1 cellular context compared by ENCODE assay signal in genomic region chr16:27364493-27365141, GRCh38.
TF ChIP-seq lines count a peak whose summit lies in the region.

No MANE protein-coding gene starts in this region.

TF ChIP-seq in HepG2, 621 proteins besides CTCF, POLR2A, EP300 and RAD21 (continued from another document and continues in another):
- TF ChIP-seq, protein P1, sequence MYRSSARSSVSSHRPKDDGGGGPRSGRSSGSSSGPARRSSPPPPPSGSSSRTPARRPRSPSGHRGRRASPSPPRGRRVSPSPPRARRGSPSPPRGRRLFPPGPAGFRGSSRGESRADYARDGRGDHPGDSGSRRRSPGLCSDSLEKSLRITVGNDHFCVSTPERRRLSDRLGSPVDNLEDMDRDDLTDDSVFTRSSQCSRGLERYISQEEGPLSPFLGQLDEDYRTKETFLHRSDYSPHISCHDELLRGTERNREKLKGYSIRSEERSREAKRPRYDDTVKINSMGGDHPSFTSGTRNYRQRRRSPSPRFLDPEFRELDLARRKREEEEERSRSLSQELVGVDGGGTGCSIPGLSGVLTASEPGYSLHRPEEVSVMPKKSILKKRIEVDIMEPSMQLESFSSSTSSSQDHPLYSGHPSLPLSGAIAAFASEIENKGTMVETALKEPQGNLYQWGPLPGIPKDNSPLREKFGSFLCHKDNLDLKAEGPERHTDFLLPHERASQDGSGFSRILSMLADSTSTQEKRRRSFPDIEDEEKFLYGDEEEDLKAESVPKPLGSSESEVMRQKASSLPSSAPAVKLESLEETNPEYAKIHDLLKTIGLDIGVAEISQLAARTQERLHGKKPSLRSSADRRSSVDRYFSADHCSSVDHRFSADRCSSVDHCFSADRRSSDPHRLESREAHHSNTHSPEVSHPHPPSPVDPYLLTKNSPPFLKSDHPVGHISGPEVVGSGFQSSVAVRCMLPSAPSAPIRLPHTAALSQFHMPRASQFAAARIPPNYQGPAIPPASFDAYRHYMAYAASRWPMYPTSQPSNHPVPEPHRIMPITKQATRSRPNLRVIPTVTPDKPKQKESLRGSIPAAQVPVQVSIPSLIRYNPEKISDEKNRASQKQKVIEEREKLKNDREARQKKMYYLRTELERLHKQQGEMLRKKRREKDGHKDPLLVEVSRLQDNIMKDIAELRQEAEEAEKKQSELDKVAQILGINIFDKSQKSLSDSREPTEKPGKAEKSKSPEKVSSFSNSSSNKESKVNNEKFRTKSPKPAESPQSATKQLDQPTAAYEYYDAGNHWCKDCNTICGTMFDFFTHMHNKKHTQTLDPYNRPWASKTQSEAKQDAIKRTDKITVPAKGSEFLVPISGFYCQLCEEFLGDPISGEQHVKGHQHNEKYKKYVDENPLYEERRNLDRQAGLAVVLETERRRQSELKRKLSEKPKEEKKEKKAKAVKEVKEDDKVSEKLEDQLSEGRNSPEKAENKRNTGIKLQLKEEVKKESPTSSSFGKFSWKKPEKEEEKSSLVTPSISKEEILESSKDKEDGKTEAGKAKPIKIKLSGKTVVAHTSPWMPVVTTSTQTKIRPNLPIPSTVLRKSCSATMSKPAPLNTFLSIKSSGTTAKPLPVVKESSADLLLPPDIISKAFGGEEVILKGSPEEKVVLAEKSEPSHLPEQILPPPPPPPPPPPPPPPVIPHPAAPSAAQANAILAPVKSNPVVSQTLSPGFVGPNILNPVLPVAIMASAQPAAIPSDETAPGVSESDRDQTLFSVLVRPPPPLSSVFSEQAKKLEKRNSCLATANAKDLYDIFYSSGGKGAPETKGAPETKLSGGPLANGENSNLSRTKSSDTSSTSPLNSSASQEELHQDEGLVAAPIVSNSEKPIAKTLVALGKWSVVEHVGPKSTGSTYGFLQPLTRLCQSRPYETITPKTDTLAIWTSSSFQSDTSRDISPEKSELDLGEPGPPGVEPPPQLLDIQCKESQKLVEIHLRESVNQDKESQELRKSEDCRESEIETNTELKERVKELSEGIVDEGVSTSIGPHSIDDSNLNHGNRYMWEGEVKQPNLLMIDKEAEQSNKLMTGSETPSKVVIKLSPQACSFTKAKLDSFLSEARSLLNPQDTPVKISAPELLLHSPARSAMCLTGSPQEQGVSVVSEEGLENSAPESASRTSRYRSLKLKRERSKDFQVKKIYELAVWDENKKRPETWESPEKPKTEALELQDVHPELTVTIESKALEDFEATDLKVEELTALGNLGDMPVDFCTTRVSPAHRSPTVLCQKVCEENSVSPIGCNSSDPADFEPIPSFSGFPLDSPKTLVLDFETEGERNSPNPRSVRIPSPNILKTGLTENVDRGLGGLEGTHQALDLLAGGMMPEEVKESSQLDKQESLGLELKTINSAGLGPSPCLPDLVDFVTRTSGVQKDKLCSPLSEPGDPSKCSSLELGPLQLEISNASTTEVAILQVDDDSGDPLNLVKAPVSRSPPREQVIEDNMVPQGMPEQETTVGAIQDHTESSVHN (CRISPR knock-in tag; IDR thresholded peaks at IDR 0.05) = 0 out of 2 replicates have a peak, but pooled peaks have one; percentile 5
- TF ChIP-seq STAT5B (CRISPR knock-in tag; IDR thresholded peaks at IDR 0.05) (no peak), ZBTB7B (CRISPR knock-in tag; IDR thresholded peaks at IDR 0.05) (peak; percentile 88), DZIP1 (CRISPR knock-in tag; IDR thresholded peaks at IDR 0.05) (no peak), ZNF256 (CRISPR knock-in tag; conservative IDR thresholded peaks at IDR 0.05) (no peak; the same call in 1 of the 2 replicates), ZBTB20 (CRISPR knock-in tag; IDR thresholded peaks at IDR 0.05; ENCODE audit: borderline replicate concordance, low read depth) (no peak), KLF15 (CRISPR knock-in tag; IDR thresholded peaks at IDR 0.05; ENCODE audit: borderline replicate concordance) (no peak), ZFP1 (CRISPR knock-in tag; IDR thresholded peaks at IDR 0.05) (peak; percentile 71; the same call in 1 of the 2 replicates), ZNF501 (CRISPR knock-in tag; IDR thresholded peaks at IDR 0.05) (no peak), ZNF589 (CRISPR knock-in tag; conservative IDR thresholded peaks at IDR 0.05) (peak; percentile 62; the same call in 1 of the 2 replicates), MAZ (IDR thresholded peaks at IDR 0.05; ENCODE audit: borderline replicate concordance, low read depth, low read length) (no peak), MAZ (CRISPR knock-in tag; IDR thresholded peaks at IDR 0.05; ENCODE audit: low read depth) (no peak), EED (CRISPR knock-in tag; IDR thresholded peaks at IDR 0.05) (no peak), KDM3A (CRISPR knock-in tag; IDR thresholded peaks at IDR 0.05; ENCODE audit: low read depth) (no peak), RELA (CRISPR knock-in tag; IDR thresholded peaks at IDR 0.05) (peak; percentile 52; the same call in 1 of the 2 replicates), MYC (CRISPR knock-in tag; IDR thresholded peaks at IDR 0.05; ENCODE audit: borderline replicate concordance) (peak; percentile 28; the same call in 1 of the 2 replicates), NFE2L2 (IDR thresholded peaks at IDR 0.05; ENCODE audit: low read length) (no peak), PHF5A (CRISPR knock-in tag; IDR thresholded peaks at IDR 0.05; ENCODE audit: low read depth, unreplicated experiment) (no peak), ZNF446 (CRISPR knock-in tag; IDR thresholded peaks at IDR 0.05) (no peak), NONO (IDR thresholded peaks at IDR 0.05) (no peak), NONO (CRISPR knock-in tag; conservative IDR thresholded peaks at IDR 0.05) (peak; percentile 86), ZNF841 (CRISPR knock-in tag; IDR thresholded peaks at IDR 0.05; ENCODE audit: borderline replicate concordance) (no peak), SP1 (IDR thresholded peaks at IDR 0.05) (no peak), SP1 (CRISPR knock-in tag; IDR thresholded peaks at IDR 0.05) (peak; percentile 71; the same call in 1 of the 2 replicates), ZNF607 (CRISPR knock-in tag; IDR thresholded peaks at IDR 0.05; ENCODE audit: borderline replicate concordance) (no peak), PLSCR1 (CRISPR knock-in tag; IDR thresholded peaks at IDR 0.05; ENCODE audit: borderline replicate concordance) (no peak), ZBTB14 (CRISPR knock-in tag; IDR thresholded peaks at IDR 0.05) (no peak), ZNF30 (CRISPR knock-in tag; IDR thresholded peaks at IDR 0.05) (no peak), ZNF484 (CRISPR knock-in tag; IDR thresholded peaks at IDR 0.05; ENCODE audit: borderline replicate concordance, low read depth) (no peak), ZNF564 (CRISPR knock-in tag; IDR thresholded peaks at IDR 0.05) (0 out of 2 replicates have a peak, but pooled peaks have one; percentile 63), ZBTB38 (CRISPR knock-in tag; IDR thresholded peaks at IDR 0.05) (no peak), AGO2 (optimal IDR thresholded peaks at IDR 0.05; ENCODE audit: low read depth, low read length) (no peak), ZNF547 (CRISPR knock-in tag; IDR thresholded peaks at IDR 0.05) (no peak), ZNF232 (CRISPR knock-in tag; IDR thresholded peaks at IDR 0.05; ENCODE audit: borderline replicate concordance) (0 out of 2 replicates have a peak, but pooled peaks have one; percentile 56), ZFP41 (CRISPR knock-in tag; IDR thresholded peaks at IDR 0.05; ENCODE audit: borderline replicate concordance) (no peak), NAIF1 (CRISPR knock-in tag; IDR thresholded peaks at IDR 0.05; ENCODE audit: borderline replicate concordance) (no peak)
- TF ChIP-seq, protein P2, sequence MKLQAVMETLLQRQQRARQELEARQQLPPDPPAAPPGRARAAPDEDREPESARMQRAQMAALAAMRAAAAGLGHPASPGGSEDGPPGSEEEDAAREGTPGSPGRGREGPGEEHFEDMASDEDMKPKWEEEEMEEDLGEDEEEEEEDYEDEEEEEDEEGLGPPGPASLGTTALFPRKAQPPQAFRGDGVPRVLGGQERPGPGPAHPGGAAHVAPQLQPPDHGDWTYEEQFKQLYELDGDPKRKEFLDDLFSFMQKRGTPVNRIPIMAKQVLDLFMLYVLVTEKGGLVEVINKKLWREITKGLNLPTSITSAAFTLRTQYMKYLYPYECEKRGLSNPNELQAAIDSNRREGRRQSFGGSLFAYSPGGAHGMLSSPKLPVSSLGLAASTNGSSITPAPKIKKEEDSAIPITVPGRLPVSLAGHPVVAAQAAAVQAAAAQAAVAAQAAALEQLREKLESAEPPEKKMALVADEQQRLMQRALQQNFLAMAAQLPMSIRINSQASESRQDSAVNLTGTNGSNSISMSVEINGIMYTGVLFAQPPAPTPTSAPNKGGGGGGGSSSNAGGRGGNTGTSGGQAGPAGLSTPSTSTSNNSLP (IDR thresholded peaks at IDR 0.05; ENCODE audit: low read depth, low read length) = peak; percentile 83
- TF ChIP-seq, protein P3, sequence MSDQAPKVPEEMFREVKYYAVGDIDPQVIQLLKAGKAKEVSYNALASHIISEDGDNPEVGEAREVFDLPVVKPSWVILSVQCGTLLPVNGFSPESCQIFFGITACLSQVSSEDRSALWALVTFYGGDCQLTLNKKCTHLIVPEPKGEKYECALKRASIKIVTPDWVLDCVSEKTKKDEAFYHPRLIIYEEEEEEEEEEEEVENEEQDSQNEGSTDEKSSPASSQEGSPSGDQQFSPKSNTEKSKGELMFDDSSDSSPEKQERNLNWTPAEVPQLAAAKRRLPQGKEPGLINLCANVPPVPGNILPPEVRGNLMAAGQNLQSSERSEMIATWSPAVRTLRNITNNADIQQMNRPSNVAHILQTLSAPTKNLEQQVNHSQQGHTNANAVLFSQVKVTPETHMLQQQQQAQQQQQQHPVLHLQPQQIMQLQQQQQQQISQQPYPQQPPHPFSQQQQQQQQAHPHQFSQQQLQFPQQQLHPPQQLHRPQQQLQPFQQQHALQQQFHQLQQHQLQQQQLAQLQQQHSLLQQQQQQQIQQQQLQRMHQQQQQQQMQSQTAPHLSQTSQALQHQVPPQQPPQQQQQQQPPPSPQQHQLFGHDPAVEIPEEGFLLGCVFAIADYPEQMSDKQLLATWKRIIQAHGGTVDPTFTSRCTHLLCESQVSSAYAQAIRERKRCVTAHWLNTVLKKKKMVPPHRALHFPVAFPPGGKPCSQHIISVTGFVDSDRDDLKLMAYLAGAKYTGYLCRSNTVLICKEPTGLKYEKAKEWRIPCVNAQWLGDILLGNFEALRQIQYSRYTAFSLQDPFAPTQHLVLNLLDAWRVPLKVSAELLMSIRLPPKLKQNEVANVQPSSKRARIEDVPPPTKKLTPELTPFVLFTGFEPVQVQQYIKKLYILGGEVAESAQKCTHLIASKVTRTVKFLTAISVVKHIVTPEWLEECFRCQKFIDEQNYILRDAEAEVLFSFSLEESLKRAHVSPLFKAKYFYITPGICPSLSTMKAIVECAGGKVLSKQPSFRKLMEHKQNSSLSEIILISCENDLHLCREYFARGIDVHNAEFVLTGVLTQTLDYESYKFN (CRISPR knock-in tag; conservative IDR thresholded peaks at IDR 0.05) = peak; percentile 71
- TF ChIP-seq, protein P4, sequence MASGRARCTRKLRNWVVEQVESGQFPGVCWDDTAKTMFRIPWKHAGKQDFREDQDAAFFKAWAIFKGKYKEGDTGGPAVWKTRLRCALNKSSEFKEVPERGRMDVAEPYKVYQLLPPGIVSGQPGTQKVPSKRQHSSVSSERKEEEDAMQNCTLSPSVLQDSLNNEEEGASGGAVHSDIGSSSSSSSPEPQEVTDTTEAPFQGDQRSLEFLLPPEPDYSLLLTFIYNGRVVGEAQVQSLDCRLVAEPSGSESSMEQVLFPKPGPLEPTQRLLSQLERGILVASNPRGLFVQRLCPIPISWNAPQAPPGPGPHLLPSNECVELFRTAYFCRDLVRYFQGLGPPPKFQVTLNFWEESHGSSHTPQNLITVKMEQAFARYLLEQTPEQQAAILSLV (CRISPR knock-in tag; IDR thresholded peaks at IDR 0.05; ENCODE audit: borderline replicate concordance) = no peak
- TF ChIP-seq, protein P5, sequence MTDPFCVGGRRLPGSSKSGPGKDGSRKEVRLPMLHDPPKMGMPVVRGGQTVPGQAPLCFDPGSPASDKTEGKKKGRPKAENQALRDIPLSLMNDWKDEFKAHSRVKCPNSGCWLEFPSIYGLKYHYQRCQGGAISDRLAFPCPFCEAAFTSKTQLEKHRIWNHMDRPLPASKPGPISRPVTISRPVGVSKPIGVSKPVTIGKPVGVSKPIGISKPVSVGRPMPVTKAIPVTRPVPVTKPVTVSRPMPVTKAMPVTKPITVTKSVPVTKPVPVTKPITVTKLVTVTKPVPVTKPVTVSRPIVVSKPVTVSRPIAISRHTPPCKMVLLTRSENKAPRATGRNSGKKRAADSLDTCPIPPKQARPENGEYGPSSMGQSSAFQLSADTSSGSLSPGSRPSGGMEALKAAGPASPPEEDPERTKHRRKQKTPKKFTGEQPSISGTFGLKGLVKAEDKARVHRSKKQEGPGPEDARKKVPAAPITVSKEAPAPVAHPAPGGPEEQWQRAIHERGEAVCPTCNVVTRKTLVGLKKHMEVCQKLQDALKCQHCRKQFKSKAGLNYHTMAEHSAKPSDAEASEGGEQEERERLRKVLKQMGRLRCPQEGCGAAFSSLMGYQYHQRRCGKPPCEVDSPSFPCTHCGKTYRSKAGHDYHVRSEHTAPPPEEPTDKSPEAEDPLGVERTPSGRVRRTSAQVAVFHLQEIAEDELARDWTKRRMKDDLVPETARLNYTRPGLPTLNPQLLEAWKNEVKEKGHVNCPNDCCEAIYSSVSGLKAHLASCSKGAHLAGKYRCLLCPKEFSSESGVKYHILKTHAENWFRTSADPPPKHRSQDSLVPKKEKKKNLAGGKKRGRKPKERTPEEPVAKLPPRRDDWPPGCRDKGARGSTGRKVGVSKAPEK (CRISPR knock-in tag; IDR thresholded peaks at IDR 0.05; ENCODE audit: borderline replicate concordance) = no peak
